36 cellular contexts compared by ENCODE assay signal in genomic region chr3:64644483-64644882, GRCh38. TPM values are rescaled to one million over a fixed set of nuclear protein-coding genes. Genes with fewer than 3 reads are reported as not detected.
"Had no signal": no experiment of that assay in that cellular context is flagged by ENCODE, and none has a peak within 500 bp of the region (broad histone marks: within the 10 kb centered on the region; RNA-seq: fewer than 3 reads in every experiment).

No MANE protein-coding gene starts in this region.

- H3K27me3 Mint-ChIP-seq: activated CD4-positive, alpha-beta memory T cell treated with anti-CD3 and anti-CD28 coated beads, Interleukin-2, amount 10 ng/mL, durations not matched to agents 7 days and 5 days; activated CD4-positive, alpha-beta T cell treated with anti-CD3 and anti-CD28 coated beads for 36 hours; activated CD4-positive, alpha-beta T cell treated with anti-CD3 and anti-CD28 coated beads, Interleukin-2, amount 10 ng/mL, durations not matched to agents 7 days and 5 days; activated CD8-positive, alpha-beta memory T cell treated with anti-CD3 and anti-CD28 coated beads, Interleukin-2, amount 10 ng/mL, durations not matched to agents 7 days and 5 days; activated naive CD4-positive, alpha-beta T cell treated with anti-CD3 and anti-CD28 coated beads, Interleukin-2, amount 10 ng/mL, durations not matched to agents 7 days and 5 days; activated naive CD4-positive, alpha-beta T cell treated with anti-CD3 and anti-CD28 coated beads, Interleukin-2, amount 50 U/mL, for 24 hours; activated naive CD8-positive, alpha-beta T cell; activated naive CD8-positive, alpha-beta T cell treated with anti-CD3 and anti-CD28 coated beads, Interleukin-2, amount 10 ng/mL, durations not matched to agents 7 days and 5 days; activated naive CD8-positive, alpha-beta T cell treated with anti-CD3 and anti-CD28 coated beads, Interleukin-2, amount 50 U/mL, for 24 hours had no signal

- H3K4me1 ChIP-seq: breast epithelium had no signal

- H3K9me3 Mint-ChIP-seq: activated CD4-positive, alpha-beta memory T cell treated with anti-CD3 and anti-CD28 coated beads, Interleukin-2, amount 10 ng/mL, durations not matched to agents 7 days and 5 days; activated CD4-positive, alpha-beta T cell treated with anti-CD3 and anti-CD28 coated beads, Interleukin-2, amount 10 ng/mL, durations not matched to agents 7 days and 5 days; activated naive CD4-positive, alpha-beta T cell treated with anti-CD3 and anti-CD28 coated beads, Interleukin-2, amount 10 ng/mL, durations not matched to agents 7 days and 5 days; activated naive CD4-positive, alpha-beta T cell treated with anti-CD3 and anti-CD28 coated beads, Interleukin-2, amount 50 U/mL, for 24 hours; activated naive CD8-positive, alpha-beta T cell treated with anti-CD3 and anti-CD28 coated beads, Interleukin-2, amount 10 ng/mL, durations not matched to agents 7 days and 5 days; activated naive CD8-positive, alpha-beta T cell treated with anti-CD3 and anti-CD28 coated beads, Interleukin-2, amount 50 U/mL, for 24 hours; activated T-helper 2 cell treated with anti-CD3 and anti-CD28 coated beads, Interferon-gamma antibody, Interleukin-2, Interleukin-4, amounts not matched to agents 10 μg/mL and 5 μg/mL and 100 μg/mL, durations not matched to agents 14 hours and 24 hours and 36 hours; T-helper 1 cell treated with Interleukin-12 subunit alpha and Interleukin-12 subunit beta and Interleukin-4 antibody, amounts not matched to agents 30 μg/mL and 1 μg/mL, for 36 hours; T-helper 2 cell treated with Interferon-gamma antibody and Interleukin-4, amounts not matched to agents 5 μg/mL and 100 μg/mL, for 36 hours had no signal

- H3K4me3 Mint-ChIP-seq: activated CD4-positive, alpha-beta memory T cell treated with anti-CD3 and anti-CD28 coated beads, Interleukin-2, amount 10 ng/mL, durations not matched to agents 7 days and 5 days; activated CD4-positive, alpha-beta T cell treated with anti-CD3 and anti-CD28 coated beads for 36 hours; activated CD4-positive, alpha-beta T cell treated with anti-CD3 and anti-CD28 coated beads, Interleukin-2, amount 10 ng/mL, durations not matched to agents 7 days and 5 days; activated CD8-positive, alpha-beta memory T cell treated with anti-CD3 and anti-CD28 coated beads, Interleukin-2, amount 10 ng/mL, durations not matched to agents 7 days and 5 days; activated CD8-positive, alpha-beta T cell treated with anti-CD3 and anti-CD28 coated beads, Interleukin-2, amount 10 ng/mL, durations not matched to agents 7 days and 5 days; activated naive CD4-positive, alpha-beta T cell treated with anti-CD3 and anti-CD28 coated beads, Interleukin-2, amount 10 ng/mL, durations not matched to agents 7 days and 5 days; activated naive CD4-positive, alpha-beta T cell treated with anti-CD3 and anti-CD28 coated beads, Interleukin-2, amount 50 U/mL, for 24 hours; activated naive CD8-positive, alpha-beta T cell; activated naive CD8-positive, alpha-beta T cell treated with anti-CD3 and anti-CD28 coated beads, Interleukin-2, amount 10 ng/mL, durations not matched to agents 7 days and 5 days; activated naive CD8-positive, alpha-beta T cell treated with anti-CD3 and anti-CD28 coated beads, Interleukin-2, amount 50 U/mL, for 24 hours; activated T-cell treated with anti-CD3 and anti-CD28 coated beads, Interleukin-2, amount 50 U/mL, for 4 hours; T-helper 1 cell treated with Interleukin-12 subunit alpha and Interleukin-12 subunit beta and Interleukin-4 antibody, amounts not matched to agents 30 μg/mL and 1 μg/mL, for 36 hours; T-helper 2 cell treated with Interferon-gamma antibody and Interleukin-4, amounts not matched to agents 5 μg/mL and 100 μg/mL, for 36 hours had no signal

- ATAC-seq: activated CD4-positive, alpha-beta T cell treated with anti-CD3 and anti-CD28 coated beads for 36 hours; activated CD4-positive, CD25-positive, alpha-beta regulatory T cell treated with anti-CD3 and anti-CD28 coated beads, Interleukin-2, amount 50 U/mL, for 24 hours; activated CD8-positive, alpha-beta memory T cell treated with anti-CD3 and anti-CD28 coated beads, Interleukin-2, amount 10 ng/mL, durations not matched to agents 7 days and 5 days; activated CD8-positive, alpha-beta T cell treated with anti-CD3 and anti-CD28 coated beads, Interleukin-2, amount 10 ng/mL, durations not matched to agents 7 days and 5 days; activated naive CD8-positive, alpha-beta T cell treated with anti-CD3 and anti-CD28 coated beads, Interleukin-2, amount 50 U/mL, for 24 hours; activated T-cell treated with anti-CD3 and anti-CD28 coated beads, Interleukin-2, amount 50 U/mL, for 4 hours; body of pancreas had no signal

- H3K36me3 ChIP-seq: brain microvascular endothelial cell, breast epithelium had no signal

- H3K27me3 ChIP-seq: body of pancreas, brain microvascular endothelial cell, breast epithelium had no signal

- H3K27ac Mint-ChIP-seq: activated CD4-positive, alpha-beta memory T cell treated with anti-CD3 and anti-CD28 coated beads, Interleukin-2, amount 10 ng/mL, durations not matched to agents 7 days and 5 days; activated CD4-positive, alpha-beta T cell treated with anti-CD3 and anti-CD28 coated beads for 36 hours; activated CD4-positive, alpha-beta T cell treated with anti-CD3 and anti-CD28 coated beads, Interleukin-2, amount 10 ng/mL, durations not matched to agents 7 days and 5 days; activated CD8-positive, alpha-beta memory T cell treated with anti-CD3 and anti-CD28 coated beads, Interleukin-2, amount 10 ng/mL, durations not matched to agents 7 days and 5 days; activated CD8-positive, alpha-beta T cell treated with anti-CD3 and anti-CD28 coated beads, Interleukin-2, amount 10 ng/mL, durations not matched to agents 7 days and 5 days; activated naive CD4-positive, alpha-beta T cell treated with anti-CD3 and anti-CD28 coated beads, Interleukin-2, amount 10 ng/mL, durations not matched to agents 7 days and 5 days; activated naive CD4-positive, alpha-beta T cell treated with anti-CD3 and anti-CD28 coated beads, Interleukin-2, amount 50 U/mL, for 24 hours; activated naive CD8-positive, alpha-beta T cell; activated naive CD8-positive, alpha-beta T cell treated with anti-CD3 and anti-CD28 coated beads, Interleukin-2, amount 10 ng/mL, durations not matched to agents 7 days and 5 days; activated naive CD8-positive, alpha-beta T cell treated with anti-CD3 and anti-CD28 coated beads, Interleukin-2, amount 50 U/mL, for 24 hours; activated T-helper 2 cell treated with anti-CD3 and anti-CD28 coated beads, Interferon-gamma antibody, Interleukin-2, Interleukin-4, amounts not matched to agents 10 μg/mL and 5 μg/mL and 100 μg/mL, durations not matched to agents 14 hours and 24 hours and 36 hours; T-helper 1 cell treated with Interleukin-12 subunit alpha and Interleukin-12 subunit beta and Interleukin-4 antibody, amounts not matched to agents 30 μg/mL and 1 μg/mL, for 36 hours; T-helper 2 cell treated with Interferon-gamma antibody and Interleukin-4, amounts not matched to agents 5 μg/mL and 100 μg/mL, for 36 hours had no signal

- DNase-seq: activated CD4-positive, alpha-beta memory T cell treated with anti-CD3 and anti-CD28 coated beads, Interleukin-2, amount 10 ng/mL, durations not matched to agents 7 days and 5 days; activated CD4-positive, alpha-beta T cell treated with anti-CD3 and anti-CD28 coated beads for 1 hour; activated CD4-positive, alpha-beta T cell treated with anti-CD3 and anti-CD28 coated beads for 36 hours; activated CD4-positive, alpha-beta T cell treated with anti-CD3 and anti-CD28 coated beads for 48 hours; activated CD4-positive, alpha-beta T cell treated with anti-CD3 and anti-CD28 coated beads, Interleukin-2, amount 10 ng/mL, durations not matched to agents 7 days and 5 days; activated CD4-positive, alpha-beta T cell treated with anti-CD3 and anti-CD28 coated beads, Interleukin-2, amount 50 U/mL, for 48 hours; activated CD4-positive, CD25-positive, alpha-beta regulatory T cell; activated CD8-positive, alpha-beta memory T cell treated with anti-CD3 and anti-CD28 coated beads for 24 hours; activated CD8-positive, alpha-beta memory T cell treated with anti-CD3 and anti-CD28 coated beads, Interleukin-2, amount 10 ng/mL, durations not matched to agents 7 days and 5 days; activated CD8-positive, alpha-beta memory T cell treated with anti-CD3 and anti-CD28 coated beads, Interleukin-2, amount 50 U/mL, for 48 hours; activated CD8-positive, alpha-beta T cell treated with anti-CD3 and anti-CD28 coated beads, Interleukin-2, amount 10 ng/mL, durations not matched to agents 7 days and 5 days; activated effector memory CD4-positive, alpha-beta T cell treated with Interleukin-2 at 50 U/mL for 16 hours; activated gamma-delta T cell; activated naive CD4-positive, alpha-beta T cell treated with anti-CD3 and anti-CD28 coated beads, Interleukin-2, amount 10 ng/mL, durations not matched to agents 7 days and 5 days; activated naive CD4-positive, alpha-beta T cell treated with Interleukin-2 at 50 U/mL for 16 hours; activated naive CD8-positive, alpha-beta T cell treated with anti-CD3 and anti-CD28 coated beads, Interleukin-2, amount 10 ng/mL, durations not matched to agents 7 days and 5 days; activated naive CD8-positive, alpha-beta T cell treated with anti-CD3 and anti-CD28 coated beads, Interleukin-2, amount 50 U/mL, for 24 hours; activated T-cell treated with anti-CD3 and anti-CD28 coated beads, Interleukin-2, amount 50 U/mL, for 4 hours; amygdala; anterior cingulate cortex; body of pancreas; central memory CD4-positive, alpha-beta T cell; T-helper 1 cell; T-helper 2 cell; T-helper 9 cell had no signal

- H3K4me3 ChIP-seq: body of pancreas, breast epithelium had no signal

- FAIRE-seq: astrocyte, TTC549 had no signal

- H3K27ac ChIP-seq: body of pancreas, brain microvascular endothelial cell, breast epithelium, VCaP had no signal

- H3K36me3 Mint-ChIP-seq: activated CD8-positive, alpha-beta memory T cell treated with anti-CD3 and anti-CD28 coated beads, Interleukin-2, amount 10 ng/mL, durations not matched to agents 7 days and 5 days; activated naive CD4-positive, alpha-beta T cell treated with anti-CD3 and anti-CD28 coated beads, Interleukin-2, amount 10 ng/mL, durations not matched to agents 7 days and 5 days; activated naive CD8-positive, alpha-beta T cell; activated naive CD8-positive, alpha-beta T cell treated with anti-CD3 and anti-CD28 coated beads, Interleukin-2, amount 10 ng/mL, durations not matched to agents 7 days and 5 days had no signal

- H3K4me1 Mint-ChIP-seq: activated CD4-positive, alpha-beta memory T cell treated with anti-CD3 and anti-CD28 coated beads, Interleukin-2, amount 10 ng/mL, durations not matched to agents 7 days and 5 days; activated CD4-positive, alpha-beta T cell treated with anti-CD3 and anti-CD28 coated beads for 36 hours; activated CD4-positive, alpha-beta T cell treated with anti-CD3 and anti-CD28 coated beads, Interleukin-2, amount 10 ng/mL, durations not matched to agents 7 days and 5 days; activated CD8-positive, alpha-beta memory T cell treated with anti-CD3 and anti-CD28 coated beads, Interleukin-2, amount 10 ng/mL, durations not matched to agents 7 days and 5 days; activated naive CD4-positive, alpha-beta T cell treated with anti-CD3 and anti-CD28 coated beads, Interleukin-2, amount 10 ng/mL, durations not matched to agents 7 days and 5 days; activated naive CD4-positive, alpha-beta T cell treated with anti-CD3 and anti-CD28 coated beads, Interleukin-2, amount 50 U/mL, for 24 hours; activated naive CD8-positive, alpha-beta T cell treated with anti-CD3 and anti-CD28 coated beads, Interleukin-2, amount 10 ng/mL, durations not matched to agents 7 days and 5 days; activated naive CD8-positive, alpha-beta T cell treated with anti-CD3 and anti-CD28 coated beads, Interleukin-2, amount 50 U/mL, for 24 hours had no signal

- H3K9me3 ChIP-seq: body of pancreas, breast epithelium had no signal

RNA-seq across cellular contexts. Expression of gene ADAMTS9, which starts 43.3 kb away (rescaled TPM):
- total RNA-seq: activated CD4-positive, alpha-beta memory T cell treated with anti-CD3 and anti-CD28 coated beads, Interleukin-2, amount 10 ng/mL, durations not matched to agents 7 days and 5 days; activated CD4-positive, alpha-beta T cell treated with anti-CD3 and anti-CD28 coated beads for 36 hours; activated CD4-positive, alpha-beta T cell treated with anti-CD3 and anti-CD28 coated beads, Interleukin-2, amount 10 ng/mL, durations not matched to agents 7 days and 5 days; activated CD8-positive, alpha-beta memory T cell treated with anti-CD3 and anti-CD28 coated beads, Interleukin-2, amount 10 ng/mL, durations not matched to agents 7 days and 5 days; activated CD8-positive, alpha-beta T cell treated with anti-CD3 and anti-CD28 coated beads, Interleukin-2, amount 10 ng/mL, durations not matched to agents 7 days and 5 days; activated naive CD8-positive, alpha-beta T cell treated with anti-CD3 and anti-CD28 coated beads, Interleukin-2, amount 10 ng/mL, durations not matched to agents 7 days and 5 days; activated T-helper 2 cell treated with anti-CD3 and anti-CD28 coated beads, Interferon-gamma antibody, Interleukin-2, Interleukin-4, amounts not matched to agents 10 μg/mL and 5 μg/mL and 100 μg/mL, durations not matched to agents 14 hours and 24 hours and 36 hours had no signal
